ENCODE assay signal across 22 cellular contexts in genomic region chr13:36801035-36801434, GRCh38. TPM values are rescaled to one million over a fixed set of nuclear protein-coding genes. Genes with fewer than 3 reads are reported as not detected.
DNase-seq lines count a peak whose midpoint lies in the region; ATAC-seq, FAIRE-seq and TF ChIP-seq lines count a peak whose summit lies in the region.
"Had no signal": no experiment of that assay in that cellular context is flagged by ENCODE, and none has a peak within 500 bp of the region (broad histone marks: within the 10 kb centered on the region; RNA-seq: fewer than 3 reads in every experiment).

No MANE protein-coding gene starts in this region.

- no peaks in the 10 kb centered on the region for H3K9me3 ChIP-seq in lower lobe of right lung
- H3K9me3 ChIP-seq: SK-N-SH had no signal

- TF ChIP-seq CTCF in lower lobe of right lung (IDR thresholded peaks at IDR 0.05): no peak

- FAIRE-seq in islet of Langerhans (lab: Jason Lieb, UNC): peak; percentile 45
- FAIRE-seq: A204.1, GM12892, GM19239 had no signal

- DNase-seq in NCI-H1417 (lab: John Stamatoyannopoulos, UW) (peak in 2 of 3 experiments; percentile 3 to 22), NCI-H1417 treated with DMSO at 0.1 percent for 48 hours (lab: John Stamatoyannopoulos, UW) (no peak), Caki2 (ENCODE audit: low read depth) (peak; percentile 70), NCI-H345 (lab: John Stamatoyannopoulos, UW) (peak; percentile 35), posterior cingulate gyrus (no peak), T-helper 2 cell (no peak), lower lobe of right lung (no peak)
- DNase-seq: COR-L47, DND-41, GDM1, NCI-H1048, NCI-H1930, NCI-H446 treated with DMSO at 0.1 percent for 48 hours, Right ventricle myocardium superior, SK-N-SH, T-helper 1 cell had no signal

- H3K27me3 ChIP-seq in lower lobe of right lung (ENCODE audit: low read depth): no peaks in the 10 kb centered on the region

- in situ Hi-C loops in Caki2 (cut with HindIII; ENCODE audit: low pct_unique_long_range_greater_than_20kb, low sequenced_read_pairs): no loop called here

- no peak overlapping the region for H3K27ac ChIP-seq in lower lobe of right lung
- H3K27ac ChIP-seq: C4-2B had no signal

- no peaks in the 10 kb centered on the region for H3K36me3 ChIP-seq in lower lobe of right lung

- H3K4me1 ChIP-seq in lower lobe of right lung: no peaks in the 10 kb centered on the region

- no peak for ATAC-seq in lower lobe of right lung
- ATAC-seq: HCT116 had no signal

- intact Hi-C loops in posterior cingulate gyrus (cut with DNase I): no loop called here
- intact Hi-C loops in lower lobe of right lung (cut with DNase I): no loop called here

- H3K4me3 ChIP-seq in lower lobe of right lung: no peak overlapping the region

RNA-seq across cellular contexts. Expression of gene RFXAP, which starts 18.0 kb away (rescaled TPM):
- total RNA-seq in Caki2 (2014; rRNA removed; shearing (Covaris generic); ENCODE audit: low replicate concordance): 4.2 and 4.5 TPM in 2 replicates
- 5.4 TPM for total RNA-seq in lower lobe of right lung

Comparison
In these comparisons a context has a peak if more than half of its experiments do, and no peak if none do; other contexts are left out.
1. DNase-seq: peak in NCI-H1417 (2 of 3), Caki2 (single experiment) and NCI-H345 (single experiment); none in NCI-H1417 treated with DMSO at 0.1 percent for 48 hours (single experiment), posterior cingulate gyrus (0 of 10), T-helper 2 cell (0 of 5) and lower lobe of right lung (single experiment).